In the genomic region with DNA sequence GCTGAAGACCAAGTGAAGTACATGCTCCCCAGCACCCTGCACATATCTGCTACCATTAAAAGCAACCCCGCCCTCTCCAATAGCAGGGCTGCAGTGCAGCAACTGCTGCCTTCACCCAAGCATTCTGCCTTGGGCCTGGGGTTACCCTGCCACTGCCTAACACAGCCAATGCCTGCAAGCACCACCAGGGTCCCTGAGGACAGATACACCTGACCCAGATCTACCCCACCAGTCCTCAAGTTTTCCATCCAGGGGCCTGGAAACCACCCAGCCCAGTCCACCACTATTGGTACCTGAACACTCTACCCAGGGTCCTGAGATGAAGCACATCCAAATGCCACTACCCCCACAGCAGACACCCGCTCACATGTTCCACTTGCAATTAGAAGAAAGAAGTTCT, we compare ENCODE assay signal across 9 cellular contexts.
"Had no signal": no experiment of that assay in that cellular context is flagged by ENCODE, and none has a peak within 500 bp of the region (broad histone marks: within the 10 kb centered on the region; RNA-seq: fewer than 3 reads in every experiment).

No MANE protein-coding gene starts in this region.

- H3K4me1 Mint-ChIP-seq: IgD-negative memory B cell had no signal

- H3K36me3 ChIP-seq: HAP-1 had no signal

- H3K27ac ChIP-seq: GM23248, HL-60 had no signal

- H3K9me3 ChIP-seq: HAP-1 had no signal

- H3K4me1 ChIP-seq: HAP-1 had no signal

- ATAC-seq: HCT116, HepG2 had no signal

- DNase-seq: GM23248, GOT3, H7, HFFc6 had no signal

- H3K4me3 Mint-ChIP-seq: HFFc6, IgD-negative memory B cell had no signal

- H3K9me3 Mint-ChIP-seq: HFFc6 had no signal

- H3K27ac Mint-ChIP-seq: HFFc6, IgD-negative memory B cell had no signal

- H3K4me3 ChIP-seq: GM23248, HAP-1 had no signal

- H3K36me3 Mint-ChIP-seq: IgD-negative memory B cell had no signal
